In the genomic region with DNA sequence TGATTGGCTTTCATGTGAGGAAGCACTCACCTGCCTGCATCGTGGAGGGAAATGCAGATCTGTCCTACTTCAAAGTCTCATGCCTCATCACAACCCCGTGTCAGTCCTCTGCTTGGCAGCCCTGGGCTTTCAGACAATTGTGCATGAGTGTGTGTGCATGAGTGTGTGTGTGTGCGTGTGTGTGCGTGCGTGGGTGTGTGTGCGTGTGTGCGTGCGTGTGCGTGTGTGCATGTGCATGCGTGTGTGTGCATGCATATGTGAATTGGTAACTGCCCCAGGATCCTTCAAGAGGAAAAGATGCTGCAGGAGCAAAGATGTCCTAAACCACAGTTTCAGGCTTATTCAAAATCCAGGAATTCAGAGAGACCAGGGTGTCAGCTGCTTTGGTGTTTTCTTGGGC, we compare ENCODE assay signal across 2 cellular contexts.
TF ChIP-seq lines count a peak whose summit lies in the region.

No MANE protein-coding gene starts in this region.

TF ChIP-seq in GM12891, 5 proteins besides CTCF, POLR2A, EP300 and RAD21 (continued from another document):
- no peak for TF ChIP-seq PAX5 (IDR thresholded peaks at IDR 0.05; ENCODE audit: insufficient read depth, low read length, severe bottlenecking)

TF ChIP-seq in GM12878, 131 proteins besides CTCF, POLR2A, EP300 and RAD21:
- TF ChIP-seq, protein P1, sequence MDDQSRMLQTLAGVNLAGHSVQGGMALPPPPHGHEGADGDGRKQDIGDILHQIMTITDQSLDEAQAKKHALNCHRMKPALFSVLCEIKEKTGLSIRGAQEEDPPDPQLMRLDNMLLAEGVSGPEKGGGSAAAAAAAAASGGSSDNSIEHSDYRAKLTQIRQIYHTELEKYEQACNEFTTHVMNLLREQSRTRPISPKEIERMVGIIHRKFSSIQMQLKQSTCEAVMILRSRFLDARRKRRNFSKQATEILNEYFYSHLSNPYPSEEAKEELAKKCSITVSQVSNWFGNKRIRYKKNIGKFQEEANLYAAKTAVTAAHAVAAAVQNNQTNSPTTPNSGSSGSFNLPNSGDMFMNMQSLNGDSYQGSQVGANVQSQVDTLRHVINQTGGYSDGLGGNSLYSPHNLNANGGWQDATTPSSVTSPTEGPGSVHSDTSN (IDR thresholded peaks at IDR 0.05; ENCODE audit: insufficient replicate concordance, low read depth, low read length) = peak; percentile 69
- TF ChIP-seq BCL3 (IDR thresholded peaks at IDR 0.05; ENCODE audit: borderline replicate concordance, insufficient read depth, low read depth, low read length, poor library complexity, severe bottlenecking) (peak; percentile 99), TCF3 (IDR thresholded peaks at IDR 0.05; ENCODE audit: borderline replicate concordance, insufficient read depth, low read depth, low read length) (peak; percentile 81)
- TF ChIP-seq, protein P2, sequence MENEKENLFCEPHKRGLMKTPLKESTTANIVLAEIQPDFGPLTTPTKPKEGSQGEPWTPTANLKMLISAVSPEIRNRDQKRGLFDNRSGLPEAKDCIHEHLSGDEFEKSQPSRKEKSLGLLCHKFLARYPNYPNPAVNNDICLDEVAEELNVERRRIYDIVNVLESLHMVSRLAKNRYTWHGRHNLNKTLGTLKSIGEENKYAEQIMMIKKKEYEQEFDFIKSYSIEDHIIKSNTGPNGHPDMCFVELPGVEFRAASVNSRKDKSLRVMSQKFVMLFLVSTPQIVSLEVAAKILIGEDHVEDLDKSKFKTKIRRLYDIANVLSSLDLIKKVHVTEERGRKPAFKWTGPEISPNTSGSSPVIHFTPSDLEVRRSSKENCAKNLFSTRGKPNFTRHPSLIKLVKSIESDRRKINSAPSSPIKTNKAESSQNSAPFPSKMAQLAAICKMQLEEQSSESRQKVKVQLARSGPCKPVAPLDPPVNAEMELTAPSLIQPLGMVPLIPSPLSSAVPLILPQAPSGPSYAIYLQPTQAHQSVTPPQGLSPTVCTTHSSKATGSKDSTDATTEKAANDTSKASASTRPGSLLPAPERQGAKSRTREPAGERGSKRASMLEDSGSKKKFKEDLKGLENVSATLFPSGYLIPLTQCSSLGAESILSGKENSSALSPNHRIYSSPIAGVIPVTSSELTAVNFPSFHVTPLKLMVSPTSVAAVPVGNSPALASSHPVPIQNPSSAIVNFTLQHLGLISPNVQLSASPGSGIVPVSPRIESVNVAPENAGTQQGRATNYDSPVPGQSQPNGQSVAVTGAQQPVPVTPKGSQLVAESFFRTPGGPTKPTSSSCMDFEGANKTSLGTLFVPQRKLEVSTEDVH (IDR thresholded peaks at IDR 0.05; ENCODE audit: low read depth, partially characterized antibody) = no peak
